Comparison of ENCODE assay signal across 2 cellular contexts in the genomic region with DNA sequence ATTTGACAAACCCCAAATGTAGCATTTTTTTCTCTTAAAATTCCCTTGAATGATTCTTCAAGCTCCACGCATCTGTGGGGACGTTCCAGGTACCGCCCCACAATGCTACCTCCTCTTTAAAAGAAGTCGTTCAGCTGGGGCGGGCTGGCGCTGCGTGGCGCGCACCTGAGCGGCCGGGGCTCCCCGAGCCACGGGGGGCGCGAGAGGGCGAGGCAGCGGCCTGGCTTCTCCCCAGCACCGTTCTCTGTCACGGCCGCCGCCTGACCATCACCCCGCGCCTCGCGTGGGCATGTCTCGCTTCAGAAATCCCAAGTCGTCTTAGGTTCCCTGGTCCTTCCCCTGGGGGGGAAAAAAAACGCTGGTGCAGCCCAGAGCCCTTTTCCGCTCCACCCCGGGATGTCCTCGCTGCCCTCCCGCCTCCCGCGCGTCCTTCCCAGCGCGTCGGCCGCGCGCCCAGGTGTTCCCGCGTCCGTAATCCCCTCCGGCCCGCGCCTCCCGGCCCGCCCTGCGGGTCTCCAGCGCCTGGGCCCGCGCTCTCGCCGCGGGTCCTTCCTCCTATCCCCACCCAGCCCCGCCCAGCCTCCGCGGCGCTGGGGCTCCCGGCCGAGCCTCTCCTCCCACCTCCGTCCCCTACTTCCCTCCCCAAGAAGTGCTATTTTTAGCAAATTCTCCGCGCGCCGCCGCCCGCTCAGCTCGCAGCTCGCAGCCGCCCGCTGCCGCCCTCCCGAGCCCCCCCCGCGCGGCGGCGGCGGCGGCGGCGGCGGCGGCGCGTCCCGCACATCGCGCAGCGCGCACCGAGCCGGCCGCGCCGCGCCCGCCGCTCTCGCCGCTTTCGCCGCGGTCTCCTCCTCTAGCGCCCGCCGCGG.
TF ChIP-seq lines count a peak whose summit lies in the region.

No MANE protein-coding gene starts in this region.

TF ChIP-seq in HCT116, 20 proteins besides CTCF, POLR2A, EP300 and RAD21:
- TF ChIP-seq, protein P1, sequence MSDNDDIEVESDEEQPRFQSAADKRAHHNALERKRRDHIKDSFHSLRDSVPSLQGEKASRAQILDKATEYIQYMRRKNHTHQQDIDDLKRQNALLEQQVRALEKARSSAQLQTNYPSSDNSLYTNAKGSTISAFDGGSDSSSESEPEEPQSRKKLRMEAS (IDR thresholded peaks at IDR 0.05), result 0 out of 2 replicates have a peak, but pooled peaks have one; percentile 24
- TF ChIP-seq CBX3 (IDR thresholded peaks at IDR 0.05; ENCODE audit: low read depth) (no peak), ZFX (IDR thresholded peaks at IDR 0.05) (peak; percentile 28; the same call in 1 of the 2 replicates)

TF ChIP-seq in SK-N-SH, 30 proteins besides CTCF, POLR2A, EP300 and RAD21:
- TF ChIP-seq JUND (IDR thresholded peaks at IDR 0.05) (no peak), EZH2phosphoT487 (IDR thresholded peaks at IDR 0.05; ENCODE audit: borderline replicate concordance, low read depth) (peak; percentile 87; the same call in 1 of the 2 replicates)
